ENCODE assay signal across 12 cellular contexts in the genomic region with DNA sequence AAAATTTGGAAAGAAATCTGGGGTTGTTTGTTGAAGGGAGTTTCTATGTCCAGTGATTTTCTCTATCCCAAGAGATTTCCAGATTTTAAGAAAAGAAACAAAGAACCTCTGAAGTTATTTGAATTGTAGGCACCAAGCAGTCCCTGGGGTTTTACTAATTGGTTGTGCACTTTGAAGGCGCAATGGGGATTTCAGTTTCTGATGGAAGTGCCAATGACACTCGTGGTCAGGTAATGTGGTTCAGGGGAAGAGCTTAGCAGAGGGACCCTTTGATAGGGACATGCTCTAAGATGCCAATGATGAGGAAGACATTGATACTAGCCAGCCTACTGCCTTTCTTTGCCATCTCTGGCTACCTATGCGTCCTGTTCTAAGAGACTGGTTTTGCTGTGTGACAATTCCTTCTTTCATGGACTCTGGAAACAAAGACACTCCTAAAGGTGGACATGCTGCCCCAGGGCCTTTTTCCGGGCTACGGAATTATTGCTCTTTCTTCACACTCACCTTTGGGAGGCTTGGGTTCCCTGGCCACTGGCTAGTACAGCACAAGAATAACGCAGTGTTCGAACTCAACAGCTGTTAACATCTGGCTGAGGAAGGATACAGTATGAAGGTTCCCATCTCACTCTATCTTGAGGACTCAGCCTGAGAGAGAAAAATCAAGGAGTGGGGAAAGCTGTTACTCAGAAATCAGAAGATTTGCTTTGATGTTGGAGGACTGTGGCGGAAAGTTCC. TPM values are rescaled to one million over a fixed set of nuclear protein-coding genes. Genes with fewer than 3 reads are reported as not detected.
DNase-seq lines count a peak whose midpoint lies in the region; ATAC-seq and TF ChIP-seq lines count a peak whose summit lies in the region.
"Had no signal": no experiment of that assay in that cellular context is flagged by ENCODE, and none has a peak within 500 bp of the region (broad histone marks: within the 10 kb centered on the region; RNA-seq: fewer than 3 reads in every experiment).

No MANE protein-coding gene starts in this region.

- peaks cover 85% of the 10 kb centered on the region for H3K4me1 Mint-ChIP-seq in activated T-cell treated with anti-CD3 and anti-CD28 coated beads, Interleukin-2, amount 50 U/mL, for 24 hours (ENCODE audit: low read depth)
- peaks cover 50 to 64% of the 10 kb centered on the region in 2 donors for H3K4me1 Mint-ChIP-seq in effector memory CD8-positive, alpha-beta T cell (ENCODE audit: low read depth in 2 of 2)
- peaks cover 7% of the 10 kb centered on the region for H3K4me1 Mint-ChIP-seq in endothelial cell (ENCODE audit: unreplicated experiment)
- peaks cover 42% of the 10 kb centered on the region for H3K4me1 Mint-ChIP-seq in nephron progenitor cell

- H3K27ac Mint-ChIP-seq in activated T-cell treated with anti-CD3 and anti-CD28 coated beads, Interleukin-2, amount 50 U/mL, for 24 hours, result peak overlapping the region; percentile 99
- H3K27ac Mint-ChIP-seq in effector memory CD8-positive, alpha-beta T cell, result peak overlapping the region; percentile 93 to 95
- H3K27ac Mint-ChIP-seq in endothelial cell (ENCODE audit: unreplicated experiment), result no peak overlapping the region
- no peak overlapping the region for H3K27ac Mint-ChIP-seq in nephron progenitor cell

- no peaks in the 10 kb centered on the region for H3K27me3 Mint-ChIP-seq in activated T-cell treated with anti-CD3 and anti-CD28 coated beads, Interleukin-2, amount 50 U/mL, for 24 hours
- no peaks in the 10 kb centered on the region for H3K27me3 Mint-ChIP-seq in effector memory CD8-positive, alpha-beta T cell
- H3K27me3 Mint-ChIP-seq in endothelial cell (ENCODE audit: unreplicated experiment), result peaks cover 1% of the 10 kb centered on the region
- peaks cover 28% of the 10 kb centered on the region for H3K27me3 Mint-ChIP-seq in nephron progenitor cell (ENCODE audit: low read depth, poor library complexity)

- H3K9me3 Mint-ChIP-seq in activated T-cell treated with anti-CD3 and anti-CD28 coated beads, Interleukin-2, amount 50 U/mL, for 24 hours, result no peaks in the 10 kb centered on the region
- no peaks in the 10 kb centered on the region for H3K9me3 Mint-ChIP-seq in effector memory CD8-positive, alpha-beta T cell
- H3K9me3 Mint-ChIP-seq in endothelial cell (ENCODE audit: unreplicated experiment) (no peaks in the 10 kb centered on the region), nephron progenitor cell (peaks cover 3% of the 10 kb centered on the region)

- H3K79me2 ChIP-seq in OCI-LY7 (ENCODE audit: insufficient read depth, low read depth, low read length), result peaks cover 6% of the 10 kb centered on the region; the same call in 1 of the 2 replicates

- no peak for ATAC-seq in effector memory CD8-positive, alpha-beta T cell (replicated peaks)
- ATAC-seq: left lobe of liver, pancreas had no signal

- DNase-seq in activated T-cell treated with anti-CD3 and anti-CD28 coated beads, Interleukin-2, amount 50 U/mL, for 24 hours, result no peak
- DNase-seq in activated T-cell treated with anti-CD3 and anti-CD28 coated beads, Interleukin-2, amount 50 U/mL, for 48 hours, result no peak
- DNase-seq in OCI-LY7 (ENCODE audit: low spot score), result no peak
- no peak for DNase-seq in effector memory CD8-positive, alpha-beta T cell
- no peak for DNase-seq in stimulated activated CD4-positive, alpha-beta T cell treated with anti-CD3 and anti-CD28 coated beads, Interleukin-1b, Interleukin-23, amount 100 ng/mL, for 48 hours
- no peak for DNase-seq in endothelial cell (ENCODE audit: low spot score)
- DNase-seq in nephron progenitor cell, result no peak
- DNase-seq: dorsolateral prefrontal cortex, pancreas, WERI-Rb-1 had no signal

- no peaks in the 10 kb centered on the region for H3K9me2 ChIP-seq in OCI-LY7 (ENCODE audit: insufficient read depth, low read length)

- BruUV-seq in OCI-LY7 (replicated peaks; lab: Mats Ljungman, UMichigan), result no TSS peak

- POLR2A ChIA-PET in OCI-LY7 (lab: Charles Lee), result interaction anchor here (0.7 to 21.2 kb wide), 10 partner anchors 9 to 236 kb away, joined by 3 to 372 read pairs (median 4); no protein-coding TSS in a partner anchor

- H3K4me3 Mint-ChIP-seq in activated T-cell treated with anti-CD3 and anti-CD28 coated beads, Interleukin-2, amount 50 U/mL, for 24 hours, result peak overlapping the region; percentile 49
- H3K4me3 Mint-ChIP-seq in effector memory CD8-positive, alpha-beta T cell, result no peak overlapping the region
- no peak overlapping the region for H3K4me3 Mint-ChIP-seq in endothelial cell (ENCODE audit: unreplicated experiment)
- H3K4me3 Mint-ChIP-seq in nephron progenitor cell, result no peak overlapping the region

- no peak for TF ChIP-seq CTCF in OCI-LY7 (conservative IDR thresholded peaks at IDR 0.05; ENCODE audit: low read length)
- no peak for TF ChIP-seq CTCF in endothelial cell (IDR thresholded peaks at IDR 0.05; ENCODE audit: unreplicated experiment)
- TF ChIP-seq CTCF in nephron progenitor cell (IDR thresholded peaks at IDR 0.05), result no peak

- peaks cover 98% of the 10 kb centered on the region for H3K4me1 ChIP-seq in OCI-LY7 (ENCODE audit: insufficient read depth, low read length, poor library complexity, severe bottlenecking)

- H3K36me3 Mint-ChIP-seq in activated T-cell treated with anti-CD3 and anti-CD28 coated beads, Interleukin-2, amount 50 U/mL, for 24 hours (ENCODE audit: low read depth), result peaks cover 10% of the 10 kb centered on the region
- peaks cover 21% of the 10 kb centered on the region for H3K36me3 Mint-ChIP-seq in effector memory CD8-positive, alpha-beta T cell (ENCODE audit: insufficient read depth)
- H3K36me3 Mint-ChIP-seq in endothelial cell (ENCODE audit: low read depth, unreplicated experiment) (no peaks in the 10 kb centered on the region), nephron progenitor cell (ENCODE audit: low read depth) (no peaks in the 10 kb centered on the region)

- H3K36me3 ChIP-seq in OCI-LY7 (ENCODE audit: insufficient read depth, low read length), result no peaks in the 10 kb centered on the region
- H3K36me3 ChIP-seq: pancreas, WERI-Rb-1 had no signal

- no peaks in the 10 kb centered on the region for H4K20me1 ChIP-seq in OCI-LY7 (ENCODE audit: insufficient read depth, low read length)

- H3K9me3 ChIP-seq in OCI-LY7 (ENCODE audit: low read length), result no peaks in the 10 kb centered on the region
- H3K9me3 ChIP-seq: pancreas had no signal

- peak overlapping the region; percentile 10; the same call in 1 of the 2 replicates for H2AFZ ChIP-seq in OCI-LY7 (ENCODE audit: low read length)

- H3K27ac ChIP-seq in OCI-LY7 (ENCODE audit: low read depth, low read length, poor library complexity, severe bottlenecking), result peak overlapping the region; percentile 96
- H3K27ac ChIP-seq in temporal lobe (ENCODE audit: low read depth, low read length), result peak overlapping the region; percentile 9

- intact Hi-C loops in OCI-LY7 (cut with micrococcal nuclease; ENCODE audit: unreplicated experiment), result no loop called here

- CTCF ChIA-PET in OCI-LY7 (lab: Charles Lee; ENCODE audit: unreplicated experiment), result no interaction called here

- no peak overlapping the region for H3K4me3 ChIP-seq in OCI-LY7 (ENCODE audit: low read depth, low read length, poor library complexity, severe bottlenecking)
- H3K4me3 ChIP-seq: dorsolateral prefrontal cortex, pancreas had no signal

- H3K4me2 ChIP-seq in OCI-LY7 (ENCODE audit: low read length), result peak overlapping the region; percentile 78

RNA-seq across cellular contexts. Expression of gene TRAF1, which starts 6.9 kb away (rescaled TPM):
- 23.7 and 24.2 TPM in 2 replicates for total RNA-seq in OCI-LY7 (2014; rRNA removed; shearing (Covaris generic))
- total RNA-seq in OCI-LY7 (2022), result 40.3 and 50.5 TPM in 2 replicates
- 2.0 TPM for total RNA-seq in temporal lobe
- total RNA-seq in endothelial cell (ENCODE audit: unreplicated experiment), result 1.4 TPM

RNA-seq across cellular contexts. Expression of gene PHF19, which starts 56.5 kb away (rescaled TPM):
- 102 and 108 TPM in 2 replicates for total RNA-seq in OCI-LY7 (2014; rRNA removed; shearing (Covaris generic))
- 211 and 214 TPM in 2 replicates for total RNA-seq in OCI-LY7 (2022)
- total RNA-seq in temporal lobe, result 3.9 TPM
- 10.0 TPM for total RNA-seq in endothelial cell (ENCODE audit: unreplicated experiment)

Comparison
In these comparisons a context has a peak if more than half of its experiments do, and no peak if none do; other contexts are left out.
1. H3K27ac Mint-ChIP-seq: peak in activated T-cell treated with anti-CD3 and anti-CD28 coated beads, Interleukin-2, amount 50 U/mL, for 24 hours (single experiment) and effector memory CD8-positive, alpha-beta T cell (2 of 2); none in endothelial cell (single experiment) and nephron progenitor cell (single experiment).